1 cellular context compared by ENCODE assay signal in genomic region chr12:54360717-54361456, GRCh38.
TF ChIP-seq lines count a peak whose summit lies in the region.

No MANE protein-coding gene starts in this region.

TF ChIP-seq in K562, 482 proteins besides CTCF, POLR2A, EP300 and RAD21 (continued from another document and continues in another):
- TF ChIP-seq MGA (IDR thresholded peaks at IDR 0.05) (no peak), HDAC1 (IDR thresholded peaks at IDR 0.05) (peak in 1 of 2 experiments; percentile 53; a peak in 1 of 4 replicates), MIER1 (IDR thresholded peaks at IDR 0.05; ENCODE audit: low read depth) (no peak), GTF3C2 (IDR thresholded peaks at IDR 0.05; ENCODE audit: borderline replicate concordance, extremely low read depth, insufficient read length) (no peak), RREB1 (CRISPR knock-in tag; IDR thresholded peaks at IDR 0.05) (no peak), MEF2D (tag; conservative IDR thresholded peaks at IDR 0.05; ENCODE audit: low read depth) (no peak), E2F6 (IDR thresholded peaks at IDR 0.05; ENCODE audit: borderline replicate concordance in 1 of 2, extremely low read depth in 1 of 2, insufficient read depth in 1 of 2, insufficient read length in 1 of 2, low read depth in 1 of 2, low read length in 1 of 2, poor library complexity in 1 of 2, severe bottlenecking in 1 of 2) (peak in 1 of 2 experiments; percentile 25), CREB5 (CRISPR knock-in tag; IDR thresholded peaks at IDR 0.05) (no peak), MYNN (IDR thresholded peaks at IDR 0.05) (peak; percentile 29; the same call in 1 of the 2 replicates), MYNN (CRISPR knock-in tag; IDR thresholded peaks at IDR 0.05) (no peak), FOS (IDR thresholded peaks at IDR 0.05; ENCODE audit: extremely low read depth, insufficient read length) (no peak), ZMIZ1 (IDR thresholded peaks at IDR 0.05; ENCODE audit: low read depth in 2 of 2, low read length in 2 of 2) (peak in 1 of 2 experiments; percentile 34; a peak in 1 of 4 replicates), KAT7 (CRISPR knock-in tag; IDR thresholded peaks at IDR 0.05; ENCODE audit: borderline replicate concordance) (0 out of 2 replicates have a peak, but pooled peaks have one; percentile 51), SUPT5H (IDR thresholded peaks at IDR 0.05) (no peak), ZNF134 (CRISPR knock-in tag; conservative IDR thresholded peaks at IDR 0.05) (no peak), MAFK (IDR thresholded peaks at IDR 0.05; ENCODE audit: low read length) (no peak), ZFP1 (CRISPR knock-in tag; IDR thresholded peaks at IDR 0.05) (no peak), ZNF197 (CRISPR knock-in tag; IDR thresholded peaks at IDR 0.05; ENCODE audit: low read depth) (no peak), RBM15 (IDR thresholded peaks at IDR 0.05; ENCODE audit: insufficient read depth, low read length) (no peak)
